11 cellular contexts compared by ENCODE assay signal in genomic region chr1:27350673-27351540, GRCh38. TPM values are rescaled to one million over a fixed set of nuclear protein-coding genes. Genes with fewer than 3 reads are reported as not detected.
DNase-seq lines count a peak whose midpoint lies in the region; ATAC-seq lines count a peak whose summit lies in the region.
"Had no signal": no experiment of that assay in that cellular context is flagged by ENCODE, and none has a peak within 500 bp of the region (broad histone marks: within the 10 kb centered on the region; RNA-seq: fewer than 3 reads in every experiment).

No MANE protein-coding gene starts in this region.

- peaks cover 18 to 33% (median 21%) of the 10 kb centered on the region in 3 donors for H3K4me1 Mint-ChIP-seq in CD8-positive, alpha-beta memory T cell

- no peak overlapping the region for H3K27ac ChIP-seq in iPS-18a (ENCODE audit: low read length)
- H3K27ac ChIP-seq in CD8-positive, alpha-beta memory T cell (ENCODE audit: low read depth, low read length), result no peak overlapping the region

- peaks cover 1 to 50% (median 4%) of the 10 kb centered on the region in 3 donors for H3K36me3 Mint-ChIP-seq in CD8-positive, alpha-beta memory T cell

- H3K9me3 ChIP-seq in iPS-18a (ENCODE audit: control insufficient read depth, low read depth, low read length), result no peaks in the 10 kb centered on the region
- H3K9me3 ChIP-seq in CD8-positive, alpha-beta memory T cell (ENCODE audit: low read length), result no peaks in the 10 kb centered on the region
- H3K9me3 ChIP-seq: sigmoid colon had no signal

- ATAC-seq in sciatic nerve (peak; percentile 47), GM19395 (IDR thresholded peaks at IDR 0.05; ENCODE audit: unreplicated experiment) (no peak)
- ATAC-seq in activated CD4-positive, CD25-positive, alpha-beta regulatory T cell treated with anti-CD3 and anti-CD28 coated beads, Interleukin-2, amount 50 U/mL, for 24 hours, result no peak

- peaks cover 5% of the 10 kb centered on the region for H3K4me1 ChIP-seq in iPS-18a (ENCODE audit: control insufficient read depth, low read depth, low read length)
- H3K4me1 ChIP-seq in CD8-positive, alpha-beta memory T cell (ENCODE audit: insufficient read depth, low read length), result peaks cover 13% of the 10 kb centered on the region

- CTCF ChIA-PET in CD8-positive, alpha-beta memory T cell (lab: Charles Lee), result interaction anchor here (0.9 to 8.0 kb wide), 3 partner anchors 17 to 20 kb away, joined by 3 to 99 read pairs (median 15); no protein-coding TSS in a partner anchor

- peaks cover 12% of the 10 kb centered on the region for H3K27me3 ChIP-seq in iPS-18a (ENCODE audit: control insufficient read depth, insufficient read depth, low read length)
- no peaks in the 10 kb centered on the region for H3K27me3 ChIP-seq in CD8-positive, alpha-beta memory T cell (ENCODE audit: insufficient read depth, low read length, poor library complexity, severe bottlenecking)

- H3K9ac ChIP-seq in iPS-18a (ENCODE audit: low read length), result peak overlapping the region; percentile 26

- H3K27me3 Mint-ChIP-seq in CD8-positive, alpha-beta memory T cell, result peaks cover 0 to 5% of the 10 kb centered on the region in 2 donors
- H3K27me3 Mint-ChIP-seq: activated B cell treated with CpG ODN at 0.5 μM for 24 hours had no signal

- DNase-seq in ELF-1 (ENCODE audit: low read depth, low spot score), result peak; percentile 96
- DNase-seq in cerebellar cortex (ENCODE audit: low spot score), result peak; percentile 85
- no peak for DNase-seq in sciatic nerve (ENCODE audit: low spot score)
- DNase-seq in CD8-positive, alpha-beta memory T cell, result no peak
- no peak for DNase-seq in SHP77 (lab: John Stamatoyannopoulos, UW)
- DNase-seq: activated B cell treated with CpG ODN at 0.5 μM for 24 hours; sigmoid colon; stimulated activated naive CD4-positive, alpha-beta T cell had no signal

- H3K4me3 Mint-ChIP-seq in CD8-positive, alpha-beta memory T cell, result no peak overlapping the region
- H3K4me3 Mint-ChIP-seq: activated B cell treated with CpG ODN at 0.5 μM for 24 hours had no signal

- POLR2A ChIA-PET in CD8-positive, alpha-beta memory T cell (lab: Charles Lee), result interaction anchor here (1.1 kb wide), 1 partner anchor 15 kb away, joined by 3 read pairs; no protein-coding TSS in a partner anchor

- H3K27ac Mint-ChIP-seq in CD8-positive, alpha-beta memory T cell, result peak overlapping the region in 1 of 8 donors; percentile 46
- H3K27ac Mint-ChIP-seq: activated B cell treated with CpG ODN at 0.5 μM for 24 hours had no signal

- H3K4me3 ChIP-seq in iPS-18a (ENCODE audit: low read length), result peak overlapping the region; percentile 52
- no peak overlapping the region for H3K4me3 ChIP-seq in CD8-positive, alpha-beta memory T cell (ENCODE audit: low read length)

- no peaks in the 10 kb centered on the region for H3K9me3 Mint-ChIP-seq in CD8-positive, alpha-beta memory T cell
- H3K9me3 Mint-ChIP-seq: activated B cell treated with CpG ODN at 0.5 μM for 24 hours had no signal

- intact Hi-C loops in sciatic nerve (cut with DNase I), result no loop called here

- no peaks in the 10 kb centered on the region for H3K36me3 ChIP-seq in iPS-18a (ENCODE audit: control insufficient read depth, low read depth, low read length)
- peaks cover 8% of the 10 kb centered on the region for H3K36me3 ChIP-seq in CD8-positive, alpha-beta memory T cell (ENCODE audit: insufficient read depth, low read length)

RNA-seq across cellular contexts. Expression of gene SYTL1, which starts 9.1 kb away (rescaled TPM):
- total RNA-seq in sciatic nerve, result 3.5 TPM
- total RNA-seq in CD8-positive, alpha-beta memory T cell, result 10 to 100 TPM; 21.9 to 24.2 TPM
- polyA plus RNA-seq in CD8-positive, alpha-beta memory T cell, result 124 TPM

RNA-seq across cellular contexts. Expression of gene MAP3K6, which starts 15.9 kb away (rescaled TPM):
- 88.4 TPM for total RNA-seq in sciatic nerve
- 1 to 10 TPM; 6.9 to 7.1 TPM for total RNA-seq in CD8-positive, alpha-beta memory T cell
- polyA plus RNA-seq in CD8-positive, alpha-beta memory T cell, result 6.0 TPM

RNA-seq across cellular contexts. Expression of gene FCN3, which starts 23.7 kb away (rescaled TPM):
- total RNA-seq in sciatic nerve, result 1.2 TPM
- not detected for total RNA-seq in CD8-positive, alpha-beta memory T cell
- polyA plus RNA-seq in CD8-positive, alpha-beta memory T cell, result not detected
- total RNA-seq: activated B cell treated with CpG ODN at 0.5 μM for 24 hours had no signal

RNA-seq across cellular contexts. Expression of gene TMEM222, which starts 28.9 kb away (rescaled TPM):
- total RNA-seq in sciatic nerve, result 37.8 TPM
- 10 to 100 TPM; 52.0 to 54.9 TPM for total RNA-seq in CD8-positive, alpha-beta memory T cell
- 65.2 TPM for polyA plus RNA-seq in CD8-positive, alpha-beta memory T cell

RNA-seq across cellular contexts. Expression of gene CD164L2, which starts 32.2 kb away (rescaled TPM):
- not detected for total RNA-seq in sciatic nerve
- not detected for total RNA-seq in CD8-positive, alpha-beta memory T cell
- not detected for polyA plus RNA-seq in CD8-positive, alpha-beta memory T cell
- total RNA-seq: sigmoid colon had no signal

Comparison
In these comparisons a context has a peak if more than half of its experiments do, and no peak if none do; other contexts are left out.
1. DNase-seq: peak in ELF-1 (single experiment) and cerebellar cortex (single experiment); none in sciatic nerve (single experiment), CD8-positive, alpha-beta memory T cell (0 of 5) and SHP77 (0 of 2).
2. RNA of gene MAP3K6, which starts 15.9 kb away (total RNA-seq): 88.4 TPM in sciatic nerve (single experiment); 6.9 to 7.1 TPM in CD8-positive, alpha-beta memory T cell; every median in the first group is over 10 times any median in the second.